Comparison of ENCODE assay signal across 20 cellular contexts in the genomic region with DNA sequence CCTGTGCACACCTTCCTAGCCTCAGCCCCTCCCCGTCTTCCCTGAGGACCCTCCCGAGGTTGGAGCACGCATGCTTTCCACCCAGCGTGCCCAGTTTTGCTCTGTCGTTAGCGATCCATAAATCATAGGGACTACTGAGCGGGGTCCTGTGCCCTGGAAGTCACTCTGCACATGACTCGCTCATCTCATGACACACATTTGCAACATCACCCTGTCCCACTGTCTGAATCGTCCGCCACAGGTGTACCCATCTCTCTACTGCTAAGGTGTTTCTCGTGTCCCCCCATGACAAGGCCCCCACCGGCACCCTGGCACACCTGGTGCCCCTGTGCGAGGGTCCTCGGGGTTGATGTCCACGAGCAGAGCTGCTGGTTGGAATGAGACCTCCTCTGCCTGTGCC.
"Had no signal": no experiment of that assay in that cellular context is flagged by ENCODE, and none has a peak within 500 bp of the region (broad histone marks: within the 10 kb centered on the region; RNA-seq: fewer than 3 reads in every experiment).

No MANE protein-coding gene starts in this region.

- H3K27ac ChIP-seq: SJSA1, SK-N-MC had no signal

- H3K9me3 ChIP-seq: MG63, SJSA1 had no signal

- H3K4me3 ChIP-seq: MG63, SJSA1, SK-N-MC had no signal

- H3K36me3 ChIP-seq: MG63, SJSA1 had no signal

- H3K27me3 ChIP-seq: MG63 had no signal

- H3K4me1 ChIP-seq: SJSA1 had no signal

- DNase-seq: Karpas-422, KG1, MG63, NCI-H1092, NCI-H1105 treated with DMSO at 0.1 percent for 48 hours, NCI-H1417 treated with DMSO at 0.1 percent for 48 hours, NCI-H146, NCI-H1694 treated with DMSO at 0.1 percent for 48 hours, NCI-H1930, NCI-H2081, NCI-H2107, NCI-H2227 treated with DMSO at 0.1 percent for 48 hours, NCI-H524, NCI-H69, NCI-H774, Right ventricle myocardium superior, RPMI8226, SIG-M5 had no signal
